Comparison of ENCODE assay signal across 24 cellular contexts in genomic region chr1:204112876-204113730, GRCh38. TPM values are rescaled to one million over a fixed set of nuclear protein-coding genes. Genes with fewer than 3 reads are reported as not detected.
A peak's percentile ranks its signal among the peaks of the same experiment; 100 is the strongest.
DNase-seq lines count a peak whose midpoint lies in the region; ATAC-seq and TF ChIP-seq lines count a peak whose summit lies in the region.
"Had no signal": no experiment of that assay in that cellular context is flagged by ENCODE, and none has a peak within 500 bp of the region (broad histone marks: within the 10 kb centered on the region; RNA-seq: fewer than 3 reads in every experiment).

No MANE protein-coding gene starts in this region.

- no peaks in the 10 kb centered on the region for H3K9me3 ChIP-seq in right atrium auricular region
- H3K9me3 ChIP-seq: heart right ventricle had no signal

- no peaks in the 10 kb centered on the region for H3K27me3 Mint-ChIP-seq in WTC11 (ENCODE audit: low read depth)
- H3K27me3 Mint-ChIP-seq in activated T-cell treated with anti-CD3 and anti-CD28 coated beads, Interleukin-2, amount 50 U/mL, for 24 hours = no peaks in the 10 kb centered on the region
- H3K27me3 Mint-ChIP-seq: type B pancreatic cell had no signal

- POLR2A ChIA-PET in WTC11 (lab: Charles Lee) = interaction anchor here (0.7 to 0.9 kb wide), 2 partner anchors 20 to 40 kb away, joined by 3 read pairs; partner anchors contain the start of gene SOX13

- no peak overlapping the region for H3K4me3 Mint-ChIP-seq in WTC11
- no peak overlapping the region for H3K4me3 Mint-ChIP-seq in activated T-cell treated with anti-CD3 and anti-CD28 coated beads, Interleukin-2, amount 50 U/mL, for 24 hours
- H3K4me3 Mint-ChIP-seq: naive B cell, T-helper 17 cell, type B pancreatic cell had no signal

- peaks cover 0 to 6% of the 10 kb centered on the region in 2 donors for H3K4me1 ChIP-seq in right atrium auricular region

- CTCF ChIA-PET in WTC11 (lab: Charles Lee) = interaction anchor here (0.8 to 2.7 kb wide), 7 partner anchors 15 to 242 kb away, joined by 3 to 25 read pairs (median 3); partner anchors contain the start of gene ETNK2

- no peak overlapping the region for H3K4me3 ChIP-seq in right atrium auricular region
- H3K4me3 ChIP-seq: heart right ventricle had no signal

- H3K9me3 Mint-ChIP-seq in WTC11 = no peaks in the 10 kb centered on the region
- H3K9me3 Mint-ChIP-seq in activated T-cell treated with anti-CD3 and anti-CD28 coated beads, Interleukin-2, amount 50 U/mL, for 24 hours = no peaks in the 10 kb centered on the region
- H3K9me3 Mint-ChIP-seq: CD14-positive monocyte, naive B cell, type B pancreatic cell had no signal

- ATAC-seq in left ventricle myocardium superior (no peak), WTC11 (no peak), left lobe of liver (peak; percentile 14), GM19328 (IDR thresholded peaks at IDR 0.05; ENCODE audit: unreplicated experiment) (no peak)
- ATAC-seq: heart right ventricle, Panc1, T-helper 17 cell had no signal

- no peak overlapping the region for H3K27ac ChIP-seq in right atrium auricular region
- no peak overlapping the region for H3K27ac ChIP-seq in substantia nigra (ENCODE audit: low read depth, low read length, poor library complexity, severe bottlenecking)
- H3K27ac ChIP-seq: heart right ventricle, parathyroid adenoma, VCaP had no signal

- peaks cover 40% of the 10 kb centered on the region for H3K36me3 Mint-ChIP-seq in WTC11
- no peaks in the 10 kb centered on the region for H3K36me3 Mint-ChIP-seq in activated T-cell treated with anti-CD3 and anti-CD28 coated beads, Interleukin-2, amount 50 U/mL, for 24 hours (ENCODE audit: low read depth)
- H3K36me3 Mint-ChIP-seq: CD14-positive monocyte, naive B cell had no signal

- peak overlapping the region; percentile 89 for H3K27ac Mint-ChIP-seq in WTC11
- H3K27ac Mint-ChIP-seq in activated T-cell treated with anti-CD3 and anti-CD28 coated beads, Interleukin-2, amount 50 U/mL, for 24 hours = no peak overlapping the region

- intact Hi-C loops in left ventricle myocardium superior (cut with micrococcal nuclease) = no loop called here

- H3K36me3 ChIP-seq in right atrium auricular region = no peaks in the 10 kb centered on the region

- H3K27me3 ChIP-seq in right atrium auricular region = no peaks in the 10 kb centered on the region
- H3K27me3 ChIP-seq: heart right ventricle had no signal

- DNase-seq in left ventricle myocardium superior = peak; percentile 14
- DNase-seq in right atrium auricular region (ENCODE audit: low spot score) = no peak
- DNase-seq in WTC11 (ENCODE audit: low spot score) = no peak
- DNase-seq in left lobe of liver (ENCODE audit: low spot score) = no peak
- no peak for DNase-seq in substantia nigra (lab: John Stamatoyannopoulos, UW)
- no peak for DNase-seq in Kasumi-1 (lab: John Stamatoyannopoulos, UW)
- DNase-seq in activated T-cell treated with anti-CD3 and anti-CD28 coated beads, Interleukin-2, amount 50 U/mL, for 24 hours = no peak
- DNase-seq: activated CD4-positive, alpha-beta T cell treated with anti-CD3 and anti-CD28 coated beads, Interleukin-2, amount 50 U/mL, for 48 hours; cortex of kidney; DMS 273 treated with DMSO at 0.1 percent for 48 hours; GDM1; heart right ventricle; KBM-7; naive B cell; NCI-H1092; NCI-H1930; stimulated activated naive CD4-positive, alpha-beta T cell; T-helper 17 cell had no signal

- TF ChIP-seq CTCF in right atrium auricular region (IDR thresholded peaks at IDR 0.05) (no peak), WTC11 (IDR thresholded peaks at IDR 0.05) (no peak)

- H3K4me1 Mint-ChIP-seq in WTC11 = peaks cover 45% of the 10 kb centered on the region
- no peaks in the 10 kb centered on the region for H3K4me1 Mint-ChIP-seq in activated T-cell treated with anti-CD3 and anti-CD28 coated beads, Interleukin-2, amount 50 U/mL, for 24 hours (ENCODE audit: low read depth)

TF ChIP-seq in WTC11, 78 proteins besides CTCF, POLR2A, EP300 and RAD21 (continues in another document):
- TF ChIP-seq ZBTB43 (CRISPR knock-in tag; IDR thresholded peaks at IDR 0.05) (no peak), ATF2 (CRISPR knock-in tag; IDR thresholded peaks at IDR 0.05; ENCODE audit: borderline replicate concordance, low read depth) (no peak), FOXK1 (CRISPR knock-in tag; IDR thresholded peaks at IDR 0.05) (no peak), RORB (CRISPR knock-in tag; IDR thresholded peaks at IDR 0.05) (no peak), ZNF416 (CRISPR knock-in tag; IDR thresholded peaks at IDR 0.05) (no peak), CBFB (CRISPR knock-in tag; IDR thresholded peaks at IDR 0.05; ENCODE audit: low read depth) (no peak), EMX1 (CRISPR knock-in tag; IDR thresholded peaks at IDR 0.05) (no peak), ZNF121 (CRISPR knock-in tag; IDR thresholded peaks at IDR 0.05) (no peak), PRDM15 (CRISPR knock-in tag; IDR thresholded peaks at IDR 0.05) (no peak), ZNF263 (CRISPR knock-in tag; IDR thresholded peaks at IDR 0.05; ENCODE audit: low read depth) (no peak), FOXJ3 (CRISPR knock-in tag; IDR thresholded peaks at IDR 0.05; ENCODE audit: borderline replicate concordance) (no peak), FOXP1 (CRISPR knock-in tag; IDR thresholded peaks at IDR 0.05; ENCODE audit: borderline replicate concordance) (no peak), PREB (CRISPR knock-in tag; IDR thresholded peaks at IDR 0.05; ENCODE audit: borderline replicate concordance) (no peak), NR1H2 (CRISPR knock-in tag; IDR thresholded peaks at IDR 0.05) (no peak), TEAD1 (CRISPR knock-in tag; IDR thresholded peaks at IDR 0.05) (no peak)

RNA-seq across cellular contexts. Expression of gene ETNK2, which starts 38.7 kb away (rescaled TPM):
- total RNA-seq in left ventricle myocardium superior = 3.3 TPM
- total RNA-seq in right atrium auricular region = 10 to 100 TPM in 1 of 2 donors, 1 to 10 TPM in 1; 5.6 to 17.5 TPM
- total RNA-seq in WTC11 (2021) = 18.3 to 20.2 TPM (median 19.7 TPM) in 3 replicates
- total RNA-seq in left lobe of liver = 213 TPM

RNA-seq across cellular contexts. Expression of gene SOX13, which starts 40.2 kb away (rescaled TPM):
- 12.7 TPM for total RNA-seq in left ventricle myocardium superior
- total RNA-seq in right atrium auricular region = 1 to 10 TPM; 7.9 to 8.6 TPM
- 139 to 171 TPM (median 148 TPM) in 3 replicates for total RNA-seq in WTC11 (2021)
- 33.8 TPM for total RNA-seq in left lobe of liver

RNA-seq across cellular contexts. Expression of gene REN, which starts 53.0 kb away (rescaled TPM):
- total RNA-seq in left ventricle myocardium superior (not detected), right atrium auricular region (under 1 TPM in 1 of 2 donors, not detected in 1; 0.83 TPM), WTC11 (2021) (not detected in 3 replicates), left lobe of liver (0.20 TPM)
- total RNA-seq: heart right ventricle, T-helper 17 cell had no signal

Comparison
In these comparisons a context has a peak if more than half of its experiments do, and no peak if none do; other contexts are left out.
1. RNA of gene ETNK2, which starts 38.7 kb away (total RNA-seq): 213 TPM in left lobe of liver (single experiment); 18.3 to 20.2 TPM in WTC11, 5.6 to 17.5 TPM in right atrium auricular region and 3.3 TPM in left ventricle myocardium superior (single experiment); every median in the first group is over 10 times any median in the second.